In the genomic region with DNA sequence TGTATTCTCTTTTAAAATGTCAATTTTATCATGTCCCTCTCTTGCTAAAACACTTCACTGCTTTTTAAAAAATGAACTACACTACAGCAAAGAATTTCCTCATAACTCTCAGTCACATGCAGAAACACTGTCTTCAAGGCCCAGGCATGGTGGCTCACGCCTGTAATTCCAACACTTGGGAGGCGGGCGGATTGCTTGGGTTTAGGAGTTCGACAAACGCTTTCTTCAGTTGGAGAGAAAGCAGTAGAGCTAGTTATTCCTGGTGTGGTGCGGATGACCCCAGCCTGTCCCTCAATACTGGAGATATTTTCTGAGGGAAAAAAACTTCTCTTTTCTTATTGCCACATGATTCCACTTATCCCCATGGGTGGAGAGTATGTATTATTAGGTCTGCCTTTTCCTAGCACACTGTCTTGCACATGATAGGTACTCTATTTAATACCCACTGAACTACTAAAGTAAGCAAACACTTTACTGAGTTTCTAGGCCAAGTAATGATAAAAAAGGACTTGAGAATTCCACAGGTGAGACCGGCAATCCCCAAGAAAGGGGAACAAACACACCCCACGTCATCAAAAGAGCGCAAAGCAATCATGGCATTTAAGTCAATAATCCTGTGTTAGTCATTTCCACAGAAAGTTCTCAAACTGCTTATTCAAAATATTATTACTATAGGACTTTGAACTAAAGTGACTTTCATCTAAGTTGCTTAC, we compare ENCODE assay signal across 16 cellular contexts.
DNase-seq lines count a peak whose midpoint lies in the region; ATAC-seq and TF ChIP-seq lines count a peak whose summit lies in the region.
"Had no signal": no experiment of that assay in that cellular context is flagged by ENCODE, and none has a peak within 500 bp of the region (broad histone marks: within the 10 kb centered on the region; RNA-seq: fewer than 3 reads in every experiment).

No MANE protein-coding gene starts in this region.

- H3K36me3 ChIP-seq in PC-3 (ENCODE audit: low read depth, low read length) (no peaks in the 10 kb centered on the region), hepatocyte (replicated peaks; ENCODE audit: insufficient read depth, low read depth) (no peaks in the 10 kb centered on the region), lung (ENCODE audit: control insufficient read depth in 2 of 2, insufficient read depth in 2 of 2, low read length in 2 of 2) (no peaks in the 10 kb centered on the region), upper lobe of right lung (no peaks in the 10 kb centered on the region)
- H3K36me3 ChIP-seq: BE2C had no signal

- BruUV-seq in PC-3 (replicated peaks; lab: Mats Ljungman, UMichigan) = no TSS peak

- CTCF ChIA-PET in PC-3 (lab: Charles Lee) = no interaction called here
- CTCF ChIA-PET in CD4-positive, alpha-beta T cell (lab: Charles Lee) = no interaction called here
- CTCF ChIA-PET in activated CD4-positive, alpha-beta T cell treated with anti-CD3 and anti-CD28 coated beads for 36 hours (lab: Charles Lee) = no interaction called here

- no peaks in the 10 kb centered on the region for H3K4me1 Mint-ChIP-seq in CD4-positive, alpha-beta T cell (ENCODE audit: low read depth)
- no peaks in the 10 kb centered on the region for H3K4me1 Mint-ChIP-seq in glutamatergic neuron (ENCODE audit: low read depth, unreplicated experiment)
- H3K4me1 Mint-ChIP-seq in activated CD4-positive, alpha-beta T cell treated with anti-CD3 and anti-CD28 coated beads for 36 hours = no peaks in the 10 kb centered on the region
- H3K4me1 Mint-ChIP-seq: CD4-positive, CD25-positive, alpha-beta regulatory T cell; H9 had no signal

- peaks cover 18% of the 10 kb centered on the region for H3K79me2 ChIP-seq in PC-3 (ENCODE audit: low read length)
- H3K79me2 ChIP-seq in hepatocyte = peaks cover 19% of the 10 kb centered on the region

- H3K9me2 ChIP-seq in PC-3 (replicated peaks; ENCODE audit: low read length) (no peaks in the 10 kb centered on the region), hepatocyte (replicated peaks; ENCODE audit: insufficient read depth) (no peaks in the 10 kb centered on the region)

- no peak overlapping the region for H3K27ac Mint-ChIP-seq in CD4-positive, alpha-beta T cell
- H3K27ac Mint-ChIP-seq in glutamatergic neuron (ENCODE audit: unreplicated experiment) = no peak overlapping the region
- no peak overlapping the region for H3K27ac Mint-ChIP-seq in activated CD4-positive, alpha-beta T cell treated with anti-CD3 and anti-CD28 coated beads for 36 hours
- H3K27ac Mint-ChIP-seq: CD4-positive, CD25-positive, alpha-beta regulatory T cell; H9 had no signal

- H2AFZ ChIP-seq in PC-3 (ENCODE audit: low read length) = peak overlapping the region; percentile 60
- no peak overlapping the region for H2AFZ ChIP-seq in hepatocyte

- intact Hi-C loops in PC-3 (cut with micrococcal nuclease) = loop anchor here (2.0 to 10.0 kb wide), 2 partner anchors 18 to 64 kb away; no protein-coding TSS in a partner anchor
- intact Hi-C loops in upper lobe of right lung (cut with DNase I) = no loop called here
- intact Hi-C loops in CD4-positive, alpha-beta T cell (cut with DNase I, micrococcal nuclease) = no loop called here
- intact Hi-C loops in activated CD4-positive, alpha-beta T cell treated with anti-CD3 and anti-CD28 coated beads for 36 hours (cut with DNase I, micrococcal nuclease) = no loop called here

- no peaks in the 10 kb centered on the region for H3K27me3 Mint-ChIP-seq in CD4-positive, alpha-beta T cell
- H3K27me3 Mint-ChIP-seq in glutamatergic neuron (ENCODE audit: unreplicated experiment) = peaks cover 1% of the 10 kb centered on the region
- no peaks in the 10 kb centered on the region for H3K27me3 Mint-ChIP-seq in activated CD4-positive, alpha-beta T cell treated with anti-CD3 and anti-CD28 coated beads for 36 hours

- H3K9me3 Mint-ChIP-seq in CD4-positive, alpha-beta T cell = no peaks in the 10 kb centered on the region
- H3K9me3 Mint-ChIP-seq in glutamatergic neuron (ENCODE audit: unreplicated experiment) = peaks cover 3% of the 10 kb centered on the region
- no peaks in the 10 kb centered on the region for H3K9me3 Mint-ChIP-seq in activated CD4-positive, alpha-beta T cell treated with anti-CD3 and anti-CD28 coated beads for 36 hours (ENCODE audit: low read depth)
- H3K9me3 Mint-ChIP-seq: H9 had no signal

- H3K36me3 Mint-ChIP-seq in CD4-positive, alpha-beta T cell (ENCODE audit: low read depth) = no peaks in the 10 kb centered on the region
- no peaks in the 10 kb centered on the region for H3K36me3 Mint-ChIP-seq in glutamatergic neuron (ENCODE audit: unreplicated experiment)
- H3K36me3 Mint-ChIP-seq in activated CD4-positive, alpha-beta T cell treated with anti-CD3 and anti-CD28 coated beads for 36 hours (ENCODE audit: low read depth) = no peaks in the 10 kb centered on the region
- H3K36me3 Mint-ChIP-seq: CD4-positive, CD25-positive, alpha-beta regulatory T cell had no signal

- TF ChIP-seq CTCF in PC-3 (conservative IDR thresholded peaks at IDR 0.05; ENCODE audit: low read depth, low read length) (no peak), hepatocyte (IDR thresholded peaks at IDR 0.05; ENCODE audit: poor library complexity) (no peak), lung (IDR thresholded peaks at IDR 0.05; ENCODE audit: control extremely low read depth, extremely low read depth) (no peak), upper lobe of right lung (IDR thresholded peaks at IDR 0.05) (no peak), glutamatergic neuron (IDR thresholded peaks at IDR 0.05; ENCODE audit: partially characterized antibody, unreplicated experiment) (no peak)
- TF ChIP-seq CTCF in CD4-positive, alpha-beta T cell (IDR thresholded peaks at IDR 0.05) = no peak

- POLR2A ChIA-PET in PC-3 (lab: Charles Lee; ENCODE audit: unreplicated experiment) = no interaction called here
- POLR2A ChIA-PET in CD4-positive, alpha-beta T cell (lab: Charles Lee) = no interaction called here
- POLR2A ChIA-PET in activated CD4-positive, alpha-beta T cell treated with anti-CD3 and anti-CD28 coated beads for 36 hours (lab: Charles Lee) = no interaction called here

- no peaks in the 10 kb centered on the region for H3F3A ChIP-seq in PC-3 (ENCODE audit: low read length, unreplicated experiment)

- H3K27me3 ChIP-seq in PC-3 (ENCODE audit: low read length) = no peaks in the 10 kb centered on the region
- H3K27me3 ChIP-seq in hepatocyte = no peaks in the 10 kb centered on the region
- no peaks in the 10 kb centered on the region for H3K27me3 ChIP-seq in lung (ENCODE audit: control insufficient read depth, insufficient read depth)
- no peaks in the 10 kb centered on the region for H3K27me3 ChIP-seq in upper lobe of right lung
- H3K27me3 ChIP-seq in CD4-positive, alpha-beta T cell (ENCODE audit: control insufficient read depth, insufficient read depth, low read length) = no peaks in the 10 kb centered on the region
- H3K27me3 ChIP-seq: BE2C had no signal

- H4K20me1 ChIP-seq in PC-3 (ENCODE audit: low read length) (no peaks in the 10 kb centered on the region), hepatocyte (ENCODE audit: insufficient read depth, poor library complexity, severe bottlenecking) (no peaks in the 10 kb centered on the region)

- peak; percentile 86 for ATAC-seq in PC-3
- ATAC-seq in lung (ENCODE audit: insufficient read depth, low FRiP score) = peak; percentile 78
- peak; percentile 83 for ATAC-seq in upper lobe of right lung
- no peak for ATAC-seq in CD4-positive, alpha-beta T cell (ENCODE audit: poor library complexity)
- no peak for ATAC-seq in activated CD4-positive, alpha-beta T cell treated with anti-CD3 and anti-CD28 coated beads for 36 hours

- H3K9ac ChIP-seq in PC-3 (ENCODE audit: low read length) = peak overlapping the region; percentile 32

- peak overlapping the region; percentile 27 for H3K4me2 ChIP-seq in PC-3 (ENCODE audit: low read length)
- no peak overlapping the region for H3K4me2 ChIP-seq in hepatocyte

- H3K9me3 ChIP-seq in PC-3 (ENCODE audit: low read length) (no peaks in the 10 kb centered on the region), hepatocyte (ENCODE audit: low read depth) (no peaks in the 10 kb centered on the region), lung (ENCODE audit: control insufficient read depth in 2 of 2, insufficient read depth in 1 of 2, low read length in 1 of 2) (no peaks in the 10 kb centered on the region), upper lobe of right lung (no peaks in the 10 kb centered on the region)
- no peaks in the 10 kb centered on the region for H3K9me3 ChIP-seq in CD4-positive, alpha-beta T cell (ENCODE audit: control insufficient read depth, low read length)
- H3K9me3 ChIP-seq: BE2C, Caco-2 had no signal

- H3K4me3 Mint-ChIP-seq in CD4-positive, alpha-beta T cell = no peak overlapping the region
- no peak overlapping the region for H3K4me3 Mint-ChIP-seq in glutamatergic neuron (ENCODE audit: unreplicated experiment)
- H3K4me3 Mint-ChIP-seq in activated CD4-positive, alpha-beta T cell treated with anti-CD3 and anti-CD28 coated beads for 36 hours = no peak overlapping the region
- H3K4me3 Mint-ChIP-seq: CD4-positive, CD25-positive, alpha-beta regulatory T cell; H9 had no signal

- peak overlapping the region; percentile 74 for H3K27ac ChIP-seq in PC-3 (ENCODE audit: low read length)
- peak overlapping the region; percentile 85 for H3K27ac ChIP-seq in hepatocyte
- no peak overlapping the region for H3K27ac ChIP-seq in lung (ENCODE audit: low read depth in 1 of 2, low read length in 1 of 2)
- peak overlapping the region; percentile 7 for H3K27ac ChIP-seq in upper lobe of right lung
- H3K27ac ChIP-seq in CD4-positive, alpha-beta T cell (ENCODE audit: low read depth, low read length) = no peak overlapping the region

- WGBS in hepatocyte (ENCODE audit: low lambda C conversion rate, missing lambda C conversion rate) = 81% methylated on average over 9 of the region's 9 CpGs
- 76 to 90% methylated on average over 9 of the region's 9 CpGs for WGBS in lung, 2 donors

- H3K4me3 ChIP-seq in PC-3 (ENCODE audit: low read length) = no peak overlapping the region
- no peak overlapping the region for H3K4me3 ChIP-seq in hepatocyte
- H3K4me3 ChIP-seq in lung = no peak overlapping the region
- H3K4me3 ChIP-seq in upper lobe of right lung = no peak overlapping the region

- H3K4me1 ChIP-seq in PC-3 (ENCODE audit: insufficient read depth, low read length) = peaks cover 16% of the 10 kb centered on the region
- no peaks in the 10 kb centered on the region for H3K4me1 ChIP-seq in hepatocyte (ENCODE audit: insufficient read depth)
- peaks cover 0 to 1% of the 10 kb centered on the region in 2 donors for H3K4me1 ChIP-seq in lung (ENCODE audit: control insufficient read depth in 2 of 2, insufficient read depth in 2 of 2, low read length in 2 of 2)
- no peaks in the 10 kb centered on the region for H3K4me1 ChIP-seq in upper lobe of right lung
- H3K4me1 ChIP-seq: BE2C, Caco-2 had no signal

- DNase-seq in PC-3 (peak; percentile 69), hepatocyte (ENCODE audit: low spot score) (peak; percentile 49), lung (ENCODE audit: low spot score) (peak; percentile 40), upper lobe of right lung (no peak), glutamatergic neuron (no peak)
- no peak for DNase-seq in CD4-positive, alpha-beta T cell
- no peak for DNase-seq in activated CD4-positive, alpha-beta T cell treated with anti-CD3 and anti-CD28 coated beads for 36 hours
- DNase-seq: ACHN; BE2C; C1 segment of cervical spinal cord; Caco-2; CD4-positive, CD25-positive, alpha-beta regulatory T cell; DMS153; DMS79; GDM1; H9 had no signal

Comparison
In these comparisons a context has a peak if more than half of its experiments do, and no peak if none do; other contexts are left out.
1. ATAC-seq: peak in PC-3 (single experiment), lung (single experiment) and upper lobe of right lung (single experiment); none in CD4-positive, alpha-beta T cell (single experiment) and activated CD4-positive, alpha-beta T cell treated with anti-CD3 and anti-CD28 coated beads for 36 hours (single experiment).
2. DNase-seq: peak in PC-3 (single experiment), hepatocyte (single experiment) and lung (single experiment); none in upper lobe of right lung (single experiment), CD4-positive, alpha-beta T cell (0 of 10), glutamatergic neuron (single experiment) and activated CD4-positive, alpha-beta T cell treated with anti-CD3 and anti-CD28 coated beads for 36 hours (single experiment).
3. H3K27ac ChIP-seq: peak in PC-3 (single experiment), hepatocyte (single experiment) and upper lobe of right lung (single experiment); none in lung (0 of 2) and CD4-positive, alpha-beta T cell (single experiment).